ENCODE assay signal across 8 cellular contexts in the genomic region with DNA sequence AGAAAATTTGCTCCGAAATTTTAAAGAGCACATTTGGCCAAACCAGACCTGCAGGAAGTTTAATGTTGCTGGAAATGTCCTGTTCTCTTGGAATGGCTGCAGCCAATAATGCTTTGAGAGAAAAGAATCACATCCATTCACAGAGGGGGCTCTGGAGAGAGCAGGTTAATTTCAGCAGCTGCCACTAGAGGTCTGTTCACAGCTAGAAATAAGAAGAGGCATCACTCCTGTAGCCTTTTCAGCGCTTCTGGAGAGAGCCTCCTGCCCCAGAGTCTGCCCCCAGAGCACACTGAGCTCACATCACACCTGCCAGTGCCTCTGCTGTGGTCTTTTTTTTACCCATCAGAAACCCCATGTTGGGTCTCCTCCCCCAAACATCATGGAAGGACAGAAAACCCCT.
DNase-seq lines count a peak whose midpoint lies in the region; ATAC-seq and TF ChIP-seq lines count a peak whose summit lies in the region.

No MANE protein-coding gene starts in this region.

- POLR2A ChIA-PET in AG04450 (lab: Yijun Ruan, JAX): no interaction called here

- DNase-seq in AG04450 (ENCODE audit: low read depth, low spot score) (no peak), HPDE6-E6E7 (ENCODE audit: extremely low spot score) (peak; percentile 40), amniotic stem cell (lab: John Stamatoyannopoulos, UW) (peak; percentile 21), middle frontal gyrus (ENCODE audit: extremely low spot score, low spot score) (no peak), NCI-H446 treated with DMSO at 0.1 percent for 48 hours (lab: John Stamatoyannopoulos, UW) (no peak)

- CTCF ChIA-PET in AG04450 (lab: Charles Lee): interaction anchor here (0.6 to 1.3 kb wide), 7 partner anchors 11 to 721 kb away, joined by 3 to 9 read pairs (median 3); no protein-coding TSS in a partner anchor

- H3K27ac ChIP-seq in AG04450 (ENCODE audit: low read depth, low read length) (no peak overlapping the region), liver (ENCODE audit: low read depth in 1 of 2, low read length in 2 of 2) (no peak overlapping the region)

- H3K9me3 ChIP-seq in AG04450 (ENCODE audit: control insufficient read depth, insufficient read depth, low read length) (no peaks in the 10 kb centered on the region), liver (ENCODE audit: control insufficient read depth in 4 of 4, low read length in 3 of 4) (no peaks in the 10 kb centered on the region)

- H3K9ac ChIP-seq in liver (ENCODE audit: low read depth in 1 of 2, low read length in 2 of 2): no peak overlapping the region

- H3K36me3 ChIP-seq in liver (ENCODE audit: control insufficient read depth in 4 of 4, insufficient read depth in 3 of 4, low read depth in 1 of 4, low read length in 3 of 4): no peaks in the 10 kb centered on the region

- TF ChIP-seq RAD21 in liver (IDR thresholded peaks at IDR 0.05): peak; percentile 32 to 65

- ATAC-seq in GM18502 (IDR thresholded peaks at IDR 0.05; ENCODE audit: poor library complexity, unreplicated experiment) (peak; percentile 90), HG02642 (IDR thresholded peaks at IDR 0.05; ENCODE audit: poor library complexity, unreplicated experiment) (no peak)

- H3K4me3 ChIP-seq in AG04450 (ENCODE audit: low read depth, low read length) (no peak overlapping the region), liver (ENCODE audit: low read depth in 1 of 3, low read length in 3 of 3) (no peak overlapping the region)

- H3K27me3 ChIP-seq in AG04450 (ENCODE audit: control insufficient read depth, insufficient read depth, low read length) (peaks cover 5% of the 10 kb centered on the region), liver (ENCODE audit: control insufficient read depth in 4 of 4, insufficient read depth in 4 of 4, low read length in 3 of 4) (no peaks in the 10 kb centered on the region)

- 20% methylated on average over 2 of the region's 2 CpGs for WGBS in liver

- H3K4me1 ChIP-seq in liver (ENCODE audit: control insufficient read depth in 4 of 4, insufficient read depth in 4 of 4, low read length in 3 of 4): peaks cover 0 to 5% (median 0%) of the 10 kb centered on the region in 4 donors

- TF ChIP-seq CTCF in AG04450 (IDR thresholded peaks at IDR 0.05; ENCODE audit: low read depth, low read length) (peak; percentile 59), liver (IDR thresholded peaks at IDR 0.05; ENCODE audit: low read depth, low read length, missing input control) (peak; percentile 30)

TF ChIP-seq in liver, 16 proteins besides CTCF, POLR2A, EP300 and RAD21:
- TF ChIP-seq TAF1 (conservative IDR thresholded peaks at IDR 0.05): no peak
- TF ChIP-seq, protein P1, sequence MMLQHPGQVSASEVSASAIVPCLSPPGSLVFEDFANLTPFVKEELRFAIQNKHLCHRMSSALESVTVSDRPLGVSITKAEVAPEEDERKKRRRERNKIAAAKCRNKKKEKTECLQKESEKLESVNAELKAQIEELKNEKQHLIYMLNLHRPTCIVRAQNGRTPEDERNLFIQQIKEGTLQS (IDR thresholded peaks at IDR 0.05): no peak
- TF ChIP-seq, protein P2, sequence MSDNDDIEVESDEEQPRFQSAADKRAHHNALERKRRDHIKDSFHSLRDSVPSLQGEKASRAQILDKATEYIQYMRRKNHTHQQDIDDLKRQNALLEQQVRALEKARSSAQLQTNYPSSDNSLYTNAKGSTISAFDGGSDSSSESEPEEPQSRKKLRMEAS (IDR thresholded peaks at IDR 0.05): no peak
- no peak for TF ChIP-seq SP1 (IDR thresholded peaks at IDR 0.05)
- TF ChIP-seq HNF4G (IDR thresholded peaks at IDR 0.05): no peak
- no peak for TF ChIP-seq FOXA2 (IDR thresholded peaks at IDR 0.05)
- no peak for TF ChIP-seq JUND (IDR thresholded peaks at IDR 0.05)
- TF ChIP-seq RXRA (IDR thresholded peaks at IDR 0.05): no peak
- no peak for TF ChIP-seq YY1 (IDR thresholded peaks at IDR 0.05)
- no peak for TF ChIP-seq FOXA1 (IDR thresholded peaks at IDR 0.05)
- TF ChIP-seq GABPA (IDR thresholded peaks at IDR 0.05 in 1 of 2, conservative IDR thresholded peaks at IDR 0.05 in 1 of 2): no peak
- no peak for TF ChIP-seq HNF4A (conservative IDR thresholded peaks at IDR 0.05)
- TF ChIP-seq EGR1 (IDR thresholded peaks at IDR 0.05; ENCODE audit: low read depth in 2 of 2): no peak
- no peak for TF ChIP-seq NR2F2 (IDR thresholded peaks at IDR 0.05)
- TF ChIP-seq, protein P3, sequence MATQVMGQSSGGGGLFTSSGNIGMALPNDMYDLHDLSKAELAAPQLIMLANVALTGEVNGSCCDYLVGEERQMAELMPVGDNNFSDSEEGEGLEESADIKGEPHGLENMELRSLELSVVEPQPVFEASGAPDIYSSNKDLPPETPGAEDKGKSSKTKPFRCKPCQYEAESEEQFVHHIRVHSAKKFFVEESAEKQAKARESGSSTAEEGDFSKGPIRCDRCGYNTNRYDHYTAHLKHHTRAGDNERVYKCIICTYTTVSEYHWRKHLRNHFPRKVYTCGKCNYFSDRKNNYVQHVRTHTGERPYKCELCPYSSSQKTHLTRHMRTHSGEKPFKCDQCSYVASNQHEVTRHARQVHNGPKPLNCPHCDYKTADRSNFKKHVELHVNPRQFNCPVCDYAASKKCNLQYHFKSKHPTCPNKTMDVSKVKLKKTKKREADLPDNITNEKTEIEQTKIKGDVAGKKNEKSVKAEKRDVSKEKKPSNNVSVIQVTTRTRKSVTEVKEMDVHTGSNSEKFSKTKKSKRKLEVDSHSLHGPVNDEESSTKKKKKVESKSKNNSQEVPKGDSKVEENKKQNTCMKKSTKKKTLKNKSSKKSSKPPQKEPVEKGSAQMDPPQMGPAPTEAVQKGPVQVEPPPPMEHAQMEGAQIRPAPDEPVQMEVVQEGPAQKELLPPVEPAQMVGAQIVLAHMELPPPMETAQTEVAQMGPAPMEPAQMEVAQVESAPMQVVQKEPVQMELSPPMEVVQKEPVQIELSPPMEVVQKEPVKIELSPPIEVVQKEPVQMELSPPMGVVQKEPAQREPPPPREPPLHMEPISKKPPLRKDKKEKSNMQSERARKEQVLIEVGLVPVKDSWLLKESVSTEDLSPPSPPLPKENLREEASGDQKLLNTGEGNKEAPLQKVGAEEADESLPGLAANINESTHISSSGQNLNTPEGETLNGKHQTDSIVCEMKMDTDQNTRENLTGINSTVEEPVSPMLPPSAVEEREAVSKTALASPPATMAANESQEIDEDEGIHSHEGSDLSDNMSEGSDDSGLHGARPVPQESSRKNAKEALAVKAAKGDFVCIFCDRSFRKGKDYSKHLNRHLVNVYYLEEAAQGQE (IDR thresholded peaks at IDR 0.05): no peak

Comparison
In these comparisons a context has a peak if more than half of its experiments do, and no peak if none do; other contexts are left out.
1. DNase-seq: peak in HPDE6-E6E7 (single experiment) and amniotic stem cell (single experiment); none in AG04450 (single experiment), middle frontal gyrus (single experiment) and NCI-H446 treated with DMSO at 0.1 percent for 48 hours (single experiment).